Comparison of ENCODE assay signal across 17 cellular contexts in genomic region chr3:101310580-101311375, GRCh38. TPM values are rescaled to one million over a fixed set of nuclear protein-coding genes. Genes with fewer than 3 reads are reported as not detected.
DNase-seq lines count a peak whose midpoint lies in the region; ATAC-seq and TF ChIP-seq lines count a peak whose summit lies in the region.
"Had no signal": no experiment of that assay in that cellular context is flagged by ENCODE, and none has a peak within 500 bp of the region (broad histone marks: within the 10 kb centered on the region; RNA-seq: fewer than 3 reads in every experiment).

No MANE protein-coding gene starts in this region.

- H3K9me2 ChIP-seq in PC-3 (replicated peaks; ENCODE audit: low read length) = no peaks in the 10 kb centered on the region

- no peak overlapping the region for H3K27ac Mint-ChIP-seq in glutamatergic neuron (ENCODE audit: unreplicated experiment)
- H3K27ac Mint-ChIP-seq in CD8-positive, alpha-beta T cell = no peak overlapping the region
- H3K27ac Mint-ChIP-seq: activated naive CD4-positive, alpha-beta T cell treated with anti-CD3 and anti-CD28 coated beads for 36 hours had no signal

- no peaks in the 10 kb centered on the region for H3K27me3 Mint-ChIP-seq in glutamatergic neuron (ENCODE audit: unreplicated experiment)
- no peaks in the 10 kb centered on the region for H3K27me3 Mint-ChIP-seq in CD8-positive, alpha-beta T cell (ENCODE audit: low read depth)

- H3K27ac ChIP-seq in PC-3 (ENCODE audit: low read length) (peak overlapping the region; percentile 71), psoas muscle (peak overlapping the region; percentile 28)
- no peak overlapping the region for H3K27ac ChIP-seq in CD8-positive, alpha-beta T cell (ENCODE audit: low read depth, low read length)

- H3K9ac ChIP-seq in PC-3 (ENCODE audit: low read length) = peak overlapping the region; percentile 34; the same call in 1 of the 2 replicates

- peak overlapping the region; percentile 49 for H3K4me2 ChIP-seq in PC-3 (ENCODE audit: low read length)

- H3K4me1 ChIP-seq in PC-3 (ENCODE audit: insufficient read depth, low read length) (peaks cover 14% of the 10 kb centered on the region), psoas muscle (peaks cover 9% of the 10 kb centered on the region)
- H3K4me1 ChIP-seq in CD8-positive, alpha-beta T cell (ENCODE audit: insufficient read depth, low read length) = no peaks in the 10 kb centered on the region

- H3K4me1 Mint-ChIP-seq in glutamatergic neuron (ENCODE audit: low read depth, unreplicated experiment) = no peaks in the 10 kb centered on the region
- H3K4me1 Mint-ChIP-seq in CD8-positive, alpha-beta T cell (ENCODE audit: low read depth) = no peaks in the 10 kb centered on the region

- CTCF ChIA-PET in BJ (lab: Yijun Ruan, JAX) (no interaction called here), PC-3 (lab: Charles Lee) (interaction anchor here (0.5 to 0.7 kb wide), 4 partner anchors 13 to 722 kb away, joined by 3 to 5 read pairs (median 3); no protein-coding TSS in a partner anchor)
- CTCF ChIA-PET in CD8-positive, alpha-beta T cell (lab: Charles Lee) = interaction anchor here (0.5 kb wide), 1 partner anchor 247 kb away, joined by 3 read pairs; no protein-coding TSS in a partner anchor

- H3K4me3 ChIP-seq in BJ (ENCODE audit: low read depth, low read length) (no peak overlapping the region), PC-3 (ENCODE audit: low read length) (no peak overlapping the region), fibroblast of pulmonary artery (replicated peaks; ENCODE audit: low read depth, low read length) (no peak overlapping the region), psoas muscle (no peak overlapping the region)
- H3K4me3 ChIP-seq in CD8-positive, alpha-beta T cell (ENCODE audit: low read depth, low read length) = no peak overlapping the region

- H3K4me3 Mint-ChIP-seq in glutamatergic neuron (ENCODE audit: unreplicated experiment) = no peak overlapping the region
- H3K4me3 Mint-ChIP-seq in CD8-positive, alpha-beta T cell = no peak overlapping the region
- H3K4me3 Mint-ChIP-seq: activated naive CD4-positive, alpha-beta T cell treated with anti-CD3 and anti-CD28 coated beads for 36 hours had no signal

- 41 to 48% (median 44%) methylated on average over 2 of the region's 2 CpGs for WGBS in psoas muscle, 3 donors

- POLR2A ChIA-PET in BJ (lab: Charles Lee) = no interaction called here
- POLR2A ChIA-PET in PC-3 (lab: Charles Lee; ENCODE audit: unreplicated experiment) = interaction anchor here (0.5 to 0.7 kb wide), 3 partner anchors 8 to 149 kb away, joined by 5 to 9 read pairs (median 5); no protein-coding TSS in a partner anchor
- POLR2A ChIA-PET in CD8-positive, alpha-beta T cell (lab: Charles Lee) = no interaction called here

- H3K9me3 Mint-ChIP-seq in glutamatergic neuron (ENCODE audit: unreplicated experiment) = peaks cover 8% of the 10 kb centered on the region
- H3K9me3 Mint-ChIP-seq in CD8-positive, alpha-beta T cell = peaks cover 32% of the 10 kb centered on the region

- H3K36me3 ChIP-seq in BJ (ENCODE audit: control insufficient read depth, insufficient read depth, low read length) = no peaks in the 10 kb centered on the region
- no peaks in the 10 kb centered on the region for H3K36me3 ChIP-seq in PC-3 (ENCODE audit: low read depth, low read length)
- H3K36me3 ChIP-seq in psoas muscle (ENCODE audit: insufficient read depth in 1 of 2, low read depth in 1 of 2) = no peaks in the 10 kb centered on the region
- H3K36me3 ChIP-seq in CD8-positive, alpha-beta T cell (ENCODE audit: insufficient read depth, low read length) = no peaks in the 10 kb centered on the region
- H3K36me3 ChIP-seq: BE2C had no signal

- H3K79me2 ChIP-seq in PC-3 (ENCODE audit: low read length) = no peaks in the 10 kb centered on the region

- H3K27me3 ChIP-seq in BJ (ENCODE audit: control insufficient read depth, insufficient read depth, low read length) (no peaks in the 10 kb centered on the region), PC-3 (ENCODE audit: low read length) (no peaks in the 10 kb centered on the region), psoas muscle (ENCODE audit: insufficient read depth in 3 of 3, low read length in 2 of 3) (no peaks in the 10 kb centered on the region)
- no peaks in the 10 kb centered on the region for H3K27me3 ChIP-seq in CD8-positive, alpha-beta T cell (ENCODE audit: insufficient read depth, low read length)
- H3K27me3 ChIP-seq: BE2C had no signal

- H3K9me3 ChIP-seq in PC-3 (ENCODE audit: low read length) (no peaks in the 10 kb centered on the region), psoas muscle (peaks cover 7% of the 10 kb centered on the region)
- H3K9me3 ChIP-seq in CD8-positive, alpha-beta T cell (ENCODE audit: low read length) = peaks cover 9% of the 10 kb centered on the region
- H3K9me3 ChIP-seq: BE2C had no signal

- TF ChIP-seq CTCF in BJ (IDR thresholded peaks at IDR 0.05; ENCODE audit: insufficient read depth, low read depth, low read length) (no peak), PC-3 (conservative IDR thresholded peaks at IDR 0.05; ENCODE audit: low read depth, low read length) (no peak), fibroblast of pulmonary artery (IDR thresholded peaks at IDR 0.05; ENCODE audit: low read length, missing control alignments) (no peak), psoas muscle (IDR thresholded peaks at IDR 0.05) (no peak), glutamatergic neuron (IDR thresholded peaks at IDR 0.05; ENCODE audit: partially characterized antibody, unreplicated experiment) (no peak)
- TF ChIP-seq CTCF in CD8-positive, alpha-beta T cell (IDR thresholded peaks at IDR 0.05) = no peak

- DNase-seq in BJ (ENCODE audit: low read depth) (peak; percentile 37), PC-3 (peak; percentile 68), fibroblast of pulmonary artery (ENCODE audit: low read depth) (peak; percentile 36), psoas muscle (no peak), glutamatergic neuron (no peak)
- DNase-seq in CD8-positive, alpha-beta T cell = no peak
- no peak for DNase-seq in activated naive CD4-positive, alpha-beta T cell treated with anti-CD3 and anti-CD28 coated beads, Interleukin-2, amount 50 U/mL, for 16 hours
- DNase-seq: activated CD8-positive, alpha-beta memory T cell treated with anti-CD3 and anti-CD28 coated beads for 24 hours; activated naive CD4-positive, alpha-beta T cell treated with anti-CD3 and anti-CD28 coated beads for 36 hours; BE2C; dermis blood vessel endothelial cell; Kasumi-1; NCI-H1930; NCI-H82; stimulated activated CD4-positive, alpha-beta T cell treated with anti-CD3 and anti-CD28 coated beads, Interleukin-1b, Interleukin-23, amount 100 ng/mL, for 48 hours had no signal

- no peaks in the 10 kb centered on the region for H3F3A ChIP-seq in PC-3 (ENCODE audit: low read length, unreplicated experiment)

- peaks cover 31% of the 10 kb centered on the region for H3K36me3 Mint-ChIP-seq in glutamatergic neuron (ENCODE audit: unreplicated experiment)
- peaks cover 47% of the 10 kb centered on the region for H3K36me3 Mint-ChIP-seq in CD8-positive, alpha-beta T cell

- ATAC-seq in PC-3 = peak; percentile 96
- ATAC-seq in psoas muscle = peak; percentile 58 to 93 (median 85)
- ATAC-seq in HG02870 (IDR thresholded peaks at IDR 0.05; ENCODE audit: unreplicated experiment) = no peak
- no peak for ATAC-seq in CD8-positive, alpha-beta T cell
- ATAC-seq: Right ventricle myocardium inferior had no signal

- no peaks in the 10 kb centered on the region for H4K20me1 ChIP-seq in PC-3 (ENCODE audit: low read length)

- no peak overlapping the region for H2AFZ ChIP-seq in PC-3 (ENCODE audit: low read length)

- BruUV-seq in PC-3 (replicated peaks; lab: Mats Ljungman, UMichigan) = no TSS peak

- intact Hi-C loops in PC-3 (cut with micrococcal nuclease) = loop anchor here (1.0 to 5.0 kb wide), 3 partner anchors 11 to 228 kb away; no protein-coding TSS in a partner anchor
- intact Hi-C loops in psoas muscle (cut with DNase I) = no loop called here
- intact Hi-C loops in CD8-positive, alpha-beta T cell (cut with DNase I, micrococcal nuclease) = no loop called here

RNA-seq across cellular contexts. Expression of gene IMPG2, which starts 9.6 kb away (rescaled TPM):
- polyA plus RNA-seq in BJ (2011; rRNA removed) (0.10 and 0.15 TPM in 2 replicates), psoas muscle (under 1 TPM; 0.05 to 0.09 (median 0.08) TPM)
- 0.21 and 0.28 TPM in 2 replicates for polyA minus RNA-seq in BJ (2011; rRNA and poly(A)+ RNA removed)
- total RNA-seq in PC-3 (2014; rRNA removed) (0.17 and 0.18 TPM in 2 replicates), psoas muscle (under 1 TPM; 0.17 to 0.64 (median 0.40) TPM), glutamatergic neuron (ENCODE audit: unreplicated experiment) (2.4 TPM)
- under 1 TPM; 0.22 to 0.27 TPM for total RNA-seq in CD8-positive, alpha-beta T cell

Comparison
In these comparisons a context has a peak if more than half of its experiments do, and no peak if none do; other contexts are left out.
1. DNase-seq: peak in BJ (single experiment), PC-3 (single experiment) and fibroblast of pulmonary artery (single experiment); none in psoas muscle (0 of 2), glutamatergic neuron (single experiment), CD8-positive, alpha-beta T cell (0 of 7) and activated naive CD4-positive, alpha-beta T cell treated with anti-CD3 and anti-CD28 coated beads, Interleukin-2, amount 50 U/mL, for 16 hours (single experiment).
2. ATAC-seq: peak in PC-3 (single experiment) and psoas muscle (4 of 4); none in HG02870 (single experiment) and CD8-positive, alpha-beta T cell (single experiment).